ENCODE assay signal across 27 cellular contexts in the genomic region with DNA sequence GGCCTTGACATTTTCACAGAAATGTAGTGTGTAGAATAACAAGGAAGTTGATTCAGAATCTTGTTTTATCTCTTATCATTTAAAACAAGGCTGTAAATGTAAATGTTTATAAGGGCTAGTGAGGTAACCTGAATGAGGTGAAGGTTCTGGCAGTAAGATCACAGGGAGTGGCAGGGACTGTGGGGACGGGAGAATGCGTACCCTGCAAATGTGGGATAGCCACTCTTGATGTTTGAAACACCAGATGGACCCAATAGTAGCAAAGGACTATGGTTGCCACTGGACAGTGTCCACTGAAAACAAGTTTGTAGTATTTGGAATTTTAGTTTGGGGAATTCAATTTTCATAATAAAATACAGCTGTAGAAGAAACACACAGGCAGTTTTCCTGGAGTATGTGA.
"Had no signal": no experiment of that assay in that cellular context is flagged by ENCODE, and none has a peak within 500 bp of the region (broad histone marks: within the 10 kb centered on the region; RNA-seq: fewer than 3 reads in every experiment).

No MANE protein-coding gene starts in this region.

- H2AFZ ChIP-seq: neural progenitor cell had no signal

- H3K4me3 Mint-ChIP-seq: activated CD4-positive, alpha-beta T cell treated with anti-CD3 and anti-CD28 coated beads, Interleukin-2, amount 10 ng/mL, durations not matched to agents 7 days and 5 days; activated CD8-positive, alpha-beta T cell treated with anti-CD3 and anti-CD28 coated beads for 36 hours; activated T-cell treated with anti-CD3 and anti-CD28 coated beads, Interleukin-2, amount 50 U/mL, for 4 hours; activated T-helper 17 cell treated with anti-CD3 and anti-CD28 coated beads, Interleukin-2, amount 50 U/mL, for 72 hours; central memory CD8-positive, alpha-beta T cell; natural killer cell; neural progenitor cell; stimulated activated naive CD8-positive, alpha-beta T cell treated with anti-CD3 and anti-CD28 coated beads, Interleukin-15, Interleukin-2, amounts not matched to agents 100 ng/mL and 50 ng/mL, for 24 hours; WTC11 had no signal

- H3K27ac ChIP-seq: epithelial cell of prostate, left ventricle myocardium inferior, neural progenitor cell, upper lobe of right lung had no signal

- H3K9me3 Mint-ChIP-seq: activated CD4-positive, alpha-beta T cell treated with anti-CD3 and anti-CD28 coated beads, Interleukin-2, amount 10 ng/mL, durations not matched to agents 7 days and 5 days; activated CD8-positive, alpha-beta T cell treated with anti-CD3 and anti-CD28 coated beads for 36 hours; activated T-cell treated with anti-CD3 and anti-CD28 coated beads, Interleukin-2, amount 50 U/mL, for 4 hours; activated T-helper 17 cell treated with anti-CD3 and anti-CD28 coated beads, Interleukin-2, amount 50 U/mL, for 72 hours; central memory CD8-positive, alpha-beta T cell; natural killer cell; neural progenitor cell; stimulated activated naive CD8-positive, alpha-beta T cell treated with anti-CD3 and anti-CD28 coated beads, Interleukin-15, Interleukin-2, amounts not matched to agents 100 ng/mL and 50 ng/mL, for 24 hours; WTC11 had no signal

- H3K4me1 Mint-ChIP-seq: activated CD4-positive, alpha-beta T cell treated with anti-CD3 and anti-CD28 coated beads, Interleukin-2, amount 10 ng/mL, durations not matched to agents 7 days and 5 days; activated T-helper 17 cell treated with anti-CD3 and anti-CD28 coated beads, Interleukin-2, amount 50 U/mL, for 72 hours; central memory CD8-positive, alpha-beta T cell; natural killer cell had no signal

- FAIRE-seq: bronchial epithelial cell, endometrium, frontal cortex, islet of Langerhans had no signal

- H3K4me2 ChIP-seq: neural progenitor cell had no signal

- H3K9me3 ChIP-seq: left ventricle myocardium inferior, upper lobe of right lung had no signal

- H3K36me3 ChIP-seq: left ventricle myocardium inferior, neural progenitor cell, upper lobe of right lung had no signal

- H3K27ac Mint-ChIP-seq: activated CD4-positive, alpha-beta T cell treated with anti-CD3 and anti-CD28 coated beads, Interleukin-2, amount 10 ng/mL, durations not matched to agents 7 days and 5 days; activated CD8-positive, alpha-beta T cell treated with anti-CD3 and anti-CD28 coated beads for 36 hours; activated T-helper 17 cell treated with anti-CD3 and anti-CD28 coated beads, Interleukin-2, amount 50 U/mL, for 72 hours; natural killer cell; neural progenitor cell; stimulated activated naive CD8-positive, alpha-beta T cell treated with anti-CD3 and anti-CD28 coated beads, Interleukin-15, Interleukin-2, amounts not matched to agents 100 ng/mL and 50 ng/mL, for 24 hours had no signal

- H3K4me3 ChIP-seq: left ventricle myocardium inferior, neural progenitor cell, upper lobe of right lung had no signal

- H3K27me3 ChIP-seq: neural progenitor cell, upper lobe of right lung had no signal

- H3K4me1 ChIP-seq: left ventricle myocardium inferior, upper lobe of right lung had no signal

- H3K36me3 Mint-ChIP-seq: natural killer cell, neural progenitor cell, WTC11 had no signal

- DNase-seq: activated CD4-positive, alpha-beta T cell treated with anti-CD3 and anti-CD28 coated beads for 1 hour; activated CD4-positive, alpha-beta T cell treated with anti-CD3 and anti-CD28 coated beads, Interleukin-2, amount 10 ng/mL, durations not matched to agents 7 days and 5 days; activated CD8-positive, alpha-beta T cell treated with anti-CD3 and anti-CD28 coated beads for 36 hours; activated gamma-delta T cell treated with Interleukin-2 at 50 U/mL for 16 hours; activated naive CD4-positive, alpha-beta T cell treated with anti-CD3 and anti-CD28 coated beads, Interleukin-2, amount 50 U/mL, for 16 hours; activated T-cell treated with anti-CD3 and anti-CD28 coated beads, Interleukin-2, amount 50 U/mL, for 4 hours; amygdala; dermis blood vessel endothelial cell; effector CD8-positive, alpha-beta T cell; left ventricle myocardium inferior; natural killer cell; posterior cingulate gyrus; right cardiac atrium; stimulated activated CD4-positive, alpha-beta T cell treated with anti-CD3 and anti-CD28 coated beads, Interleukin-4, amount 100 ng/mL, for 1 hour; substantia nigra; T-helper 2 cell; upper lobe of right lung had no signal

- ATAC-seq: activated CD8-positive, alpha-beta T cell treated with anti-CD3 and anti-CD28 coated beads for 36 hours; activated T-cell treated with anti-CD3 and anti-CD28 coated beads, Interleukin-2, amount 50 U/mL, for 4 hours; activated T-helper 17 cell treated with anti-CD3 and anti-CD28 coated beads, Interleukin-2, amount 50 U/mL, for 72 hours; natural killer cell; right cardiac atrium; upper lobe of right lung; WTC11 had no signal
